In the genomic region with DNA sequence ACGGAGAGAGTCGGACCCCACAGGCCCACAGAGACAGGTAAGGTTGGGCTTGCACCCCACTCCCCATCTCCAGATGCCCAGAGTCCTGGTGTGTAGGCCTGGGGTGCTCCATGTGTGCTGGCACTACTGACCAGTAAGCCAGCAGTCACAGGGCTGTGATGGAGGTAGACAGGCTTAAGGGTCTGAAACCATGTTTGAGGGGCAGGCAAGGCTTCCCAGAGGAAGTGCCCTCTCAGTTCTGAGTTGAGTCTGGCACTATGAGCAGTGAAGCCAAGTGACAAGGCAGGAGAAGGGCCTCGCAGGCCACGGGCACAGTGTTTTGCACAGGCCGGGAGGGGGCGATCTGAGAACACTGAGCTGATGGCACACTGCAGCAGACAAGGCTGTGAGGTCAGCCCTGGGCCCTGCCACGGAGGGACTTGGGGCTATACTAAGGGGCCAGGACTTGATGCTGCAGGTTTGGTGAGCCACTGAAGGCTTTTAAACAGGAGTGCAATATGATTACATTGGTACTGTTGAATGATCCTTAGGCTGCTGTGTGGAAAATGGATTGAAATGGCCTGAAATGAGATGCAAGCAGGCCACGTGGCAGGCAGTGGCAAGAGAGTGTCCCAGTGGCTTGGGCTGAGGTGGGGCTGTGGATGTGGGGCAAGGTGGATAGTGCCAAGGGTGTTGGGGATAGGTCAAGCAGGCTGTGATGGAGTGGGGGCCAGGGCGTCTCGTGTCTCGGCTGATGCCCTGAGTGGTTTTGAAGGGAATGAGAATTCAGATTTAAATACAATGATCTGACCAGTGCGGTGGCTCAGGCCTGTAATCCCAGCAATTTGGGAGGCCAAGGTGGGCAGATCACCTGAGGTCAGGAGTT, we compare ENCODE assay signal across 1 cellular context.
TF ChIP-seq lines count a peak whose summit lies in the region.

No MANE protein-coding gene starts in this region.

TF ChIP-seq in IMR-90, 13 proteins besides CTCF, POLR2A, EP300 and RAD21:
- TF ChIP-seq MAFK (IDR thresholded peaks at IDR 0.05; ENCODE audit: low read depth, low read length): no peak
- peak; percentile 86 for TF ChIP-seq SMC3 (IDR thresholded peaks at IDR 0.05; ENCODE audit: low read depth, low read length)
